1 cellular context compared by ENCODE assay signal in the genomic region with DNA sequence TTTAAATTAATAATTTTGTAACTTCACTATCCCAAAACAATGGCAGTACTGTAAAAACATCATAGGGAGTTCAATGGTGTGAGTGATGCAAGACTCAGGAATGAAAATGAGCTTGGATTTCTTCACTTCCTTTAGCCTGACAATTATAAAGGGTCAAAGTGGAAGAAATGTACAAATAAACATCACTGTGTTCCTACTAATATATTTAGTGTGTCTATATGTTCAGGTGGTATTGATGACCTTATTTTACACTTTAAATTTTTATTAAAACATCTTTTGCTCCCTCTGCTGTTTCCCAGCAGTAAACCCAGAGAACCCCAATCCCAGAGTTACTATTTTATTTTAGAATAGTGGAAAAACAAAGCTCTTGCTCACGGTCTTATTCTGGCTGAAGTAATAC.
TF ChIP-seq lines count a peak whose summit lies in the region.

No MANE protein-coding gene starts in this region.

TF ChIP-seq in HepG2, 621 proteins besides CTCF, POLR2A, EP300 and RAD21 (continued from another document and continues in another):
- TF ChIP-seq, protein P1, sequence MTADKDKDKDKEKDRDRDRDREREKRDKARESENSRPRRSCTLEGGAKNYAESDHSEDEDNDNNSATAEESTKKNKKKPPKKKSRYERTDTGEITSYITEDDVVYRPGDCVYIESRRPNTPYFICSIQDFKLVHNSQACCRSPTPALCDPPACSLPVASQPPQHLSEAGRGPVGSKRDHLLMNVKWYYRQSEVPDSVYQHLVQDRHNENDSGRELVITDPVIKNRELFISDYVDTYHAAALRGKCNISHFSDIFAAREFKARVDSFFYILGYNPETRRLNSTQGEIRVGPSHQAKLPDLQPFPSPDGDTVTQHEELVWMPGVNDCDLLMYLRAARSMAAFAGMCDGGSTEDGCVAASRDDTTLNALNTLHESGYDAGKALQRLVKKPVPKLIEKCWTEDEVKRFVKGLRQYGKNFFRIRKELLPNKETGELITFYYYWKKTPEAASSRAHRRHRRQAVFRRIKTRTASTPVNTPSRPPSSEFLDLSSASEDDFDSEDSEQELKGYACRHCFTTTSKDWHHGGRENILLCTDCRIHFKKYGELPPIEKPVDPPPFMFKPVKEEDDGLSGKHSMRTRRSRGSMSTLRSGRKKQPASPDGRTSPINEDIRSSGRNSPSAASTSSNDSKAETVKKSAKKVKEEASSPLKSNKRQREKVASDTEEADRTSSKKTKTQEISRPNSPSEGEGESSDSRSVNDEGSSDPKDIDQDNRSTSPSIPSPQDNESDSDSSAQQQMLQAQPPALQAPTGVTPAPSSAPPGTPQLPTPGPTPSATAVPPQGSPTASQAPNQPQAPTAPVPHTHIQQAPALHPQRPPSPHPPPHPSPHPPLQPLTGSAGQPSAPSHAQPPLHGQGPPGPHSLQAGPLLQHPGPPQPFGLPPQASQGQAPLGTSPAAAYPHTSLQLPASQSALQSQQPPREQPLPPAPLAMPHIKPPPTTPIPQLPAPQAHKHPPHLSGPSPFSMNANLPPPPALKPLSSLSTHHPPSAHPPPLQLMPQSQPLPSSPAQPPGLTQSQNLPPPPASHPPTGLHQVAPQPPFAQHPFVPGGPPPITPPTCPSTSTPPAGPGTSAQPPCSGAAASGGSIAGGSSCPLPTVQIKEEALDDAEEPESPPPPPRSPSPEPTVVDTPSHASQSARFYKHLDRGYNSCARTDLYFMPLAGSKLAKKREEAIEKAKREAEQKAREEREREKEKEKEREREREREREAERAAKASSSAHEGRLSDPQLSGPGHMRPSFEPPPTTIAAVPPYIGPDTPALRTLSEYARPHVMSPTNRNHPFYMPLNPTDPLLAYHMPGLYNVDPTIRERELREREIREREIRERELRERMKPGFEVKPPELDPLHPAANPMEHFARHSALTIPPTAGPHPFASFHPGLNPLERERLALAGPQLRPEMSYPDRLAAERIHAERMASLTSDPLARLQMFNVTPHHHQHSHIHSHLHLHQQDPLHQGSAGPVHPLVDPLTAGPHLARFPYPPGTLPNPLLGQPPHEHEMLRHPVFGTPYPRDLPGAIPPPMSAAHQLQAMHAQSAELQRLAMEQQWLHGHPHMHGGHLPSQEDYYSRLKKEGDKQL (CRISPR knock-in tag; IDR thresholded peaks at IDR 0.05; ENCODE audit: low read depth) = peak; percentile 89
- TF ChIP-seq FOXO1 (CRISPR knock-in tag; IDR thresholded peaks at IDR 0.05) (peak; percentile 69; the same call in 1 of the 2 replicates), HMG20A (CRISPR knock-in tag; IDR thresholded peaks at IDR 0.05; ENCODE audit: borderline replicate concordance) (peak; percentile 87), SIX1 (CRISPR knock-in tag; IDR thresholded peaks at IDR 0.05; ENCODE audit: borderline replicate concordance) (peak; percentile 62; the same call in 1 of the 2 replicates), SCMH1 (CRISPR knock-in tag; IDR thresholded peaks at IDR 0.05; ENCODE audit: borderline replicate concordance) (no peak), ZNF180 (CRISPR knock-in tag; IDR thresholded peaks at IDR 0.05; ENCODE audit: borderline replicate concordance, low read depth) (no peak), ATF7 (IDR thresholded peaks at IDR 0.05) (peak; percentile 30; the same call in 1 of the 2 replicates), ATF7 (CRISPR knock-in tag; IDR thresholded peaks at IDR 0.05) (no peak), FOXJ3 (CRISPR knock-in tag; IDR thresholded peaks at IDR 0.05; ENCODE audit: borderline replicate concordance) (peak; percentile 77; the same call in 1 of the 2 replicates), ETV5 (CRISPR knock-in tag; IDR thresholded peaks at IDR 0.05; ENCODE audit: borderline replicate concordance) (peak; percentile 87), FOXA3 (CRISPR knock-in tag; IDR thresholded peaks at IDR 0.05) (peak; percentile 83), HOXA9 (CRISPR knock-in tag; IDR thresholded peaks at IDR 0.05; ENCODE audit: borderline replicate concordance) (no peak), HIVEP1 (CRISPR knock-in tag; IDR thresholded peaks at IDR 0.05) (no peak), KLF16 (CRISPR knock-in tag; IDR thresholded peaks at IDR 0.05) (peak in 1 of 2 experiments; percentile 46; a peak in 1 of 4 replicates), ELF3 (CRISPR knock-in tag; IDR thresholded peaks at IDR 0.05) (peak; percentile 86), TARDBP (CRISPR knock-in tag; IDR thresholded peaks at IDR 0.05) (peak; percentile 74), NFKBIZ (CRISPR knock-in tag; IDR thresholded peaks at IDR 0.05) (0 out of 2 replicates have a peak, but pooled peaks have one; percentile 35), KAT2B (IDR thresholded peaks at IDR 0.05; ENCODE audit: borderline replicate concordance, low read depth, low read length) (no peak), ZNF674 (CRISPR knock-in tag; IDR thresholded peaks at IDR 0.05; ENCODE audit: low read depth) (no peak), MIXL1 (CRISPR knock-in tag; IDR thresholded peaks at IDR 0.05) (peak; percentile 89), THAP11 (CRISPR knock-in tag; IDR thresholded peaks at IDR 0.05) (peak; percentile 58; the same call in 1 of the 2 replicates), TEAD3 (CRISPR knock-in tag; optimal IDR thresholded peaks at IDR 0.05; ENCODE audit: borderline replicate concordance) (peak; percentile 97), HHEX (CRISPR knock-in tag; IDR thresholded peaks at IDR 0.05) (peak; percentile 84), SOX6 (IDR thresholded peaks at IDR 0.05) (no peak), SOX6 (CRISPR knock-in tag; IDR thresholded peaks at IDR 0.05) (peak; percentile 94), IRF2 (CRISPR knock-in tag; IDR thresholded peaks at IDR 0.05) (no peak), KDM5A (IDR thresholded peaks at IDR 0.05; ENCODE audit: borderline replicate concordance, low read length) (peak; percentile 10; the same call in 1 of the 2 replicates), ARNT2 (CRISPR knock-in tag; IDR thresholded peaks at IDR 0.05; ENCODE audit: low read depth) (no peak), CREB1 (IDR thresholded peaks at IDR 0.05) (no peak), CREB1 (CRISPR knock-in tag; IDR thresholded peaks at IDR 0.05) (peak; percentile 49; the same call in 1 of the 2 replicates), KAT8 (CRISPR knock-in tag; IDR thresholded peaks at IDR 0.05) (peak; percentile 65), EHMT2 (IDR thresholded peaks at IDR 0.05; ENCODE audit: borderline replicate concordance, low read depth, low read length) (0 out of 2 replicates have a peak, but pooled peaks have one; percentile 34), JUND (CRISPR knock-in tag; IDR thresholded peaks at IDR 0.05) (no peak), GABPA (IDR thresholded peaks at IDR 0.05; ENCODE audit: low read depth, low read length) (no peak), GABPA (CRISPR knock-in tag; IDR thresholded peaks at IDR 0.05; ENCODE audit: low read depth) (peak; percentile 51; the same call in 1 of the 2 replicates), HNF4G (IDR thresholded peaks at IDR 0.05; ENCODE audit: borderline replicate concordance, low read depth, low read length) (peak; percentile 63), HNF4G (CRISPR knock-in tag; IDR thresholded peaks at IDR 0.05; ENCODE audit: borderline replicate concordance, low read depth) (no peak), TRIM24 (CRISPR knock-in tag; IDR thresholded peaks at IDR 0.05) (0 out of 2 replicates have a peak, but pooled peaks have one; percentile 37), FOXA1 (IDR thresholded peaks at IDR 0.05) (peak; percentile 46; the same call in 1 of the 2 replicates), FOXA1 (CRISPR knock-in tag; IDR thresholded peaks at IDR 0.05) (peak; percentile 68; the same call in 1 of the 2 replicates), NR2C2 (CRISPR knock-in tag; IDR thresholded peaks at IDR 0.05; ENCODE audit: borderline replicate concordance) (peak; percentile 81), NCOR1 (IDR thresholded peaks at IDR 0.05; ENCODE audit: borderline replicate concordance, low read length) (peak; percentile 77)
- TF ChIP-seq, protein P2, sequence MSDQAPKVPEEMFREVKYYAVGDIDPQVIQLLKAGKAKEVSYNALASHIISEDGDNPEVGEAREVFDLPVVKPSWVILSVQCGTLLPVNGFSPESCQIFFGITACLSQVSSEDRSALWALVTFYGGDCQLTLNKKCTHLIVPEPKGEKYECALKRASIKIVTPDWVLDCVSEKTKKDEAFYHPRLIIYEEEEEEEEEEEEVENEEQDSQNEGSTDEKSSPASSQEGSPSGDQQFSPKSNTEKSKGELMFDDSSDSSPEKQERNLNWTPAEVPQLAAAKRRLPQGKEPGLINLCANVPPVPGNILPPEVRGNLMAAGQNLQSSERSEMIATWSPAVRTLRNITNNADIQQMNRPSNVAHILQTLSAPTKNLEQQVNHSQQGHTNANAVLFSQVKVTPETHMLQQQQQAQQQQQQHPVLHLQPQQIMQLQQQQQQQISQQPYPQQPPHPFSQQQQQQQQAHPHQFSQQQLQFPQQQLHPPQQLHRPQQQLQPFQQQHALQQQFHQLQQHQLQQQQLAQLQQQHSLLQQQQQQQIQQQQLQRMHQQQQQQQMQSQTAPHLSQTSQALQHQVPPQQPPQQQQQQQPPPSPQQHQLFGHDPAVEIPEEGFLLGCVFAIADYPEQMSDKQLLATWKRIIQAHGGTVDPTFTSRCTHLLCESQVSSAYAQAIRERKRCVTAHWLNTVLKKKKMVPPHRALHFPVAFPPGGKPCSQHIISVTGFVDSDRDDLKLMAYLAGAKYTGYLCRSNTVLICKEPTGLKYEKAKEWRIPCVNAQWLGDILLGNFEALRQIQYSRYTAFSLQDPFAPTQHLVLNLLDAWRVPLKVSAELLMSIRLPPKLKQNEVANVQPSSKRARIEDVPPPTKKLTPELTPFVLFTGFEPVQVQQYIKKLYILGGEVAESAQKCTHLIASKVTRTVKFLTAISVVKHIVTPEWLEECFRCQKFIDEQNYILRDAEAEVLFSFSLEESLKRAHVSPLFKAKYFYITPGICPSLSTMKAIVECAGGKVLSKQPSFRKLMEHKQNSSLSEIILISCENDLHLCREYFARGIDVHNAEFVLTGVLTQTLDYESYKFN (CRISPR knock-in tag; conservative IDR thresholded peaks at IDR 0.05) = peak; percentile 59
- TF ChIP-seq, protein P3, sequence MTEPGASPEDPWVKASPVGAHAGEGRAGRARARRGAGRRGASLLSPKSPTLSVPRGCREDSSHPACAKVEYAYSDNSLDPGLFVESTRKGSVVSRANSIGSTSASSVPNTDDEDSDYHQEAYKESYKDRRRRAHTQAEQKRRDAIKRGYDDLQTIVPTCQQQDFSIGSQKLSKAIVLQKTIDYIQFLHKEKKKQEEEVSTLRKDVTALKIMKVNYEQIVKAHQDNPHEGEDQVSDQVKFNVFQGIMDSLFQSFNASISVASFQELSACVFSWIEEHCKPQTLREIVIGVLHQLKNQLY (CRISPR knock-in tag; IDR thresholded peaks at IDR 0.05) = 0 out of 2 replicates have a peak, but pooled peaks have one; percentile 26
- TF ChIP-seq, protein P4, sequence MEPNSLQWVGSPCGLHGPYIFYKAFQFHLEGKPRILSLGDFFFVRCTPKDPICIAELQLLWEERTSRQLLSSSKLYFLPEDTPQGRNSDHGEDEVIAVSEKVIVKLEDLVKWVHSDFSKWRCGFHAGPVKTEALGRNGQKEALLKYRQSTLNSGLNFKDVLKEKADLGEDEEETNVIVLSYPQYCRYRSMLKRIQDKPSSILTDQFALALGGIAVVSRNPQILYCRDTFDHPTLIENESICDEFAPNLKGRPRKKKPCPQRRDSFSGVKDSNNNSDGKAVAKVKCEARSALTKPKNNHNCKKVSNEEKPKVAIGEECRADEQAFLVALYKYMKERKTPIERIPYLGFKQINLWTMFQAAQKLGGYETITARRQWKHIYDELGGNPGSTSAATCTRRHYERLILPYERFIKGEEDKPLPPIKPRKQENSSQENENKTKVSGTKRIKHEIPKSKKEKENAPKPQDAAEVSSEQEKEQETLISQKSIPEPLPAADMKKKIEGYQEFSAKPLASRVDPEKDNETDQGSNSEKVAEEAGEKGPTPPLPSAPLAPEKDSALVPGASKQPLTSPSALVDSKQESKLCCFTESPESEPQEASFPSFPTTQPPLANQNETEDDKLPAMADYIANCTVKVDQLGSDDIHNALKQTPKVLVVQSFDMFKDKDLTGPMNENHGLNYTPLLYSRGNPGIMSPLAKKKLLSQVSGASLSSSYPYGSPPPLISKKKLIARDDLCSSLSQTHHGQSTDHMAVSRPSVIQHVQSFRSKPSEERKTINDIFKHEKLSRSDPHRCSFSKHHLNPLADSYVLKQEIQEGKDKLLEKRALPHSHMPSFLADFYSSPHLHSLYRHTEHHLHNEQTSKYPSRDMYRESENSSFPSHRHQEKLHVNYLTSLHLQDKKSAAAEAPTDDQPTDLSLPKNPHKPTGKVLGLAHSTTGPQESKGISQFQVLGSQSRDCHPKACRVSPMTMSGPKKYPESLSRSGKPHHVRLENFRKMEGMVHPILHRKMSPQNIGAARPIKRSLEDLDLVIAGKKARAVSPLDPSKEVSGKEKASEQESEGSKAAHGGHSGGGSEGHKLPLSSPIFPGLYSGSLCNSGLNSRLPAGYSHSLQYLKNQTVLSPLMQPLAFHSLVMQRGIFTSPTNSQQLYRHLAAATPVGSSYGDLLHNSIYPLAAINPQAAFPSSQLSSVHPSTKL (CRISPR knock-in tag; IDR thresholded peaks at IDR 0.05) = peak; percentile 95
- TF ChIP-seq, protein P5, sequence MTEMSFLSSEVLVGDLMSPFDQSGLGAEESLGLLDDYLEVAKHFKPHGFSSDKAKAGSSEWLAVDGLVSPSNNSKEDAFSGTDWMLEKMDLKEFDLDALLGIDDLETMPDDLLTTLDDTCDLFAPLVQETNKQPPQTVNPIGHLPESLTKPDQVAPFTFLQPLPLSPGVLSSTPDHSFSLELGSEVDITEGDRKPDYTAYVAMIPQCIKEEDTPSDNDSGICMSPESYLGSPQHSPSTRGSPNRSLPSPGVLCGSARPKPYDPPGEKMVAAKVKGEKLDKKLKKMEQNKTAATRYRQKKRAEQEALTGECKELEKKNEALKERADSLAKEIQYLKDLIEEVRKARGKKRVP (CRISPR knock-in tag; IDR thresholded peaks at IDR 0.05) = peak in 1 of 2 experiments; percentile 95; a peak in 2 of 4 replicates
- TF ChIP-seq, protein P6, sequence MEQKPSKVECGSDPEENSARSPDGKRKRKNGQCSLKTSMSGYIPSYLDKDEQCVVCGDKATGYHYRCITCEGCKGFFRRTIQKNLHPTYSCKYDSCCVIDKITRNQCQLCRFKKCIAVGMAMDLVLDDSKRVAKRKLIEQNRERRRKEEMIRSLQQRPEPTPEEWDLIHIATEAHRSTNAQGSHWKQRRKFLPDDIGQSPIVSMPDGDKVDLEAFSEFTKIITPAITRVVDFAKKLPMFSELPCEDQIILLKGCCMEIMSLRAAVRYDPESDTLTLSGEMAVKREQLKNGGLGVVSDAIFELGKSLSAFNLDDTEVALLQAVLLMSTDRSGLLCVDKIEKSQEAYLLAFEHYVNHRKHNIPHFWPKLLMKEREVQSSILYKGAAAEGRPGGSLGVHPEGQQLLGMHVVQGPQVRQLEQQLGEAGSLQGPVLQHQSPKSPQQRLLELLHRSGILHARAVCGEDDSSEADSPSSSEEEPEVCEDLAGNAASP (CRISPR knock-in tag; IDR thresholded peaks at IDR 0.05; ENCODE audit: borderline replicate concordance) = peak; percentile 61; the same call in 1 of the 2 replicates
- TF ChIP-seq, protein P7, sequence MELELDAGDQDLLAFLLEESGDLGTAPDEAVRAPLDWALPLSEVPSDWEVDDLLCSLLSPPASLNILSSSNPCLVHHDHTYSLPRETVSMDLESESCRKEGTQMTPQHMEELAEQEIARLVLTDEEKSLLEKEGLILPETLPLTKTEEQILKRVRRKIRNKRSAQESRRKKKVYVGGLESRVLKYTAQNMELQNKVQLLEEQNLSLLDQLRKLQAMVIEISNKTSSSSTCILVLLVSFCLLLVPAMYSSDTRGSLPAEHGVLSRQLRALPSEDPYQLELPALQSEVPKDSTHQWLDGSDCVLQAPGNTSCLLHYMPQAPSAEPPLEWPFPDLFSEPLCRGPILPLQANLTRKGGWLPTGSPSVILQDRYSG (CRISPR knock-in tag; IDR thresholded peaks at IDR 0.05) = no peak
